ENCODE assay signal across 27 cellular contexts in genomic region chr4:140472156-140472555, GRCh38. TPM values are rescaled to one million over a fixed set of nuclear protein-coding genes. Genes with fewer than 3 reads are reported as not detected.
"Had no signal": no experiment of that assay in that cellular context is flagged by ENCODE, and none has a peak within 500 bp of the region (broad histone marks: within the 10 kb centered on the region; RNA-seq: fewer than 3 reads in every experiment).

No MANE protein-coding gene starts in this region.

- DNase-seq: effector memory CD8-positive, alpha-beta T cell; esophagus squamous epithelium; foreskin fibroblast; head of caudate nucleus; kidney; left cardiac atrium; left ventricle myocardium superior; mesenchymal stem cell; midbrain; nucleus accumbens; ovary; sigmoid colon; stimulated activated CD4-positive, alpha-beta T cell treated with anti-CD3 and anti-CD28 coated beads, Interleukin-2, amount 100 ng/mL, for 24 hours; stimulated activated CD4-positive, alpha-beta T cell treated with anti-CD3 and anti-CD28 coated beads, Interleukin-4, amount 100 ng/mL, for 4 hours; stimulated activated naive B cell treated with anti-CD40 and anti-IgM and Interleukin-4, amounts not matched to agents 10 μg/mL and 1 μg/mL and 100 μg/mL, for 72 hours; stimulated activated naive CD8-positive, alpha-beta T cell treated with anti-CD3 and anti-CD28 coated beads, Interleukin-15, amount 100 ng/mL, for 72 hours; testis; upper lobe of right lung had no signal

- H3K27me3 ChIP-seq: neural progenitor cell, ovary, right atrium auricular region, sigmoid colon, testis, tibial nerve had no signal

- ATAC-seq: effector memory CD8-positive, alpha-beta T cell; left cardiac atrium; left ventricle myocardium superior; natural killer cell treated with Interleukin-12 subunit alpha and Interleukin-12 subunit beta and Interleukin-15 and Interleukin-18, amount 100 ng/mL, for 72 hours; stimulated activated naive B cell treated with anti-CD40 and anti-IgM and Interleukin-4, amounts not matched to agents 10 μg/mL and 1 μg/mL and 100 μg/mL, for 72 hours; stimulated activated naive CD8-positive, alpha-beta T cell treated with anti-CD3 and anti-CD28 coated beads, Interleukin-15, amount 100 ng/mL, for 72 hours; upper lobe of right lung had no signal

- H3K36me3 ChIP-seq: esophagus squamous epithelium, neural progenitor cell, ovary, right atrium auricular region, sigmoid colon, tibial nerve, upper lobe of right lung had no signal

- H3K4me3 ChIP-seq: esophagus squamous epithelium, hepatocyte, lung, neural progenitor cell, ovary, right atrium auricular region, sigmoid colon, skin epidermis, testis, tibial nerve, upper lobe of right lung had no signal

RNA-seq across cellular contexts. Expression of gene MGAT4D, which starts 25.9 kb away (rescaled TPM):
- total RNA-seq: esophagus squamous epithelium; hepatocyte; kidney; left cardiac atrium; left ventricle myocardium superior; natural killer cell treated with Interleukin-12 subunit alpha and Interleukin-12 subunit beta and Interleukin-15 and Interleukin-18, amount 100 ng/mL, for 72 hours; ovary; posterior vena cava; right atrium auricular region; sigmoid colon; subcutaneous adipose tissue; upper lobe of right lung had no signal
